ENCODE assay signal across 9 cellular contexts in genomic region chr14:64704743-64705405, GRCh38. TPM values are rescaled to one million over a fixed set of nuclear protein-coding genes. Genes with fewer than 3 reads are reported as not detected.
A peak's percentile ranks its signal among the peaks of the same experiment; 100 is the strongest.
DNase-seq lines count a peak whose midpoint lies in the region; ATAC-seq and TF ChIP-seq lines count a peak whose summit lies in the region.
"Had no signal": no experiment of that assay in that cellular context is flagged by ENCODE, and none has a peak within 500 bp of the region (broad histone marks: within the 10 kb centered on the region; RNA-seq: fewer than 3 reads in every experiment).

No MANE protein-coding gene starts in this region.

- H3K4me3 ChIP-seq in effector memory CD4-positive, alpha-beta T cell (ENCODE audit: insufficient read depth, low read depth, low read length, poor library complexity, severe bottlenecking), result peak overlapping the region; percentile 79
- H3K4me3 ChIP-seq in mucosa of rectum (ENCODE audit: low read length in 2 of 2) (peak overlapping the region; percentile 87 to 92), vagina (peak overlapping the region; percentile 70)

- H3K9me3 ChIP-seq in effector memory CD4-positive, alpha-beta T cell (ENCODE audit: control insufficient read depth, low read length), result no peaks in the 10 kb centered on the region
- H3K9me3 ChIP-seq in mucosa of rectum (ENCODE audit: control insufficient read depth in 2 of 2, low read length in 2 of 2) (no peaks in the 10 kb centered on the region), vagina (no peaks in the 10 kb centered on the region)

- no peaks in the 10 kb centered on the region for H3K27me3 ChIP-seq in effector memory CD4-positive, alpha-beta T cell (replicated peaks; ENCODE audit: control insufficient read depth, insufficient read depth, low read length, poor library complexity, severe bottlenecking)
- H3K27me3 ChIP-seq in mucosa of rectum (ENCODE audit: control insufficient read depth in 2 of 2, insufficient read depth in 2 of 2, low read length in 2 of 2) (peaks cover 0 to 2% of the 10 kb centered on the region in 2 donors), vagina (no peaks in the 10 kb centered on the region)

- H3K9ac ChIP-seq in mucosa of rectum (ENCODE audit: low read depth in 1 of 2, low read length in 2 of 2), result peak overlapping the region; percentile 86 to 99

- DNase-seq in NCI-H1105 treated with DMSO at 0.1 percent for 48 hours (lab: John Stamatoyannopoulos, UW) (peak; percentile 42), NCI-H1105 (lab: John Stamatoyannopoulos, UW) (no peak), RPMI8226 (peak; percentile 22), vagina (ENCODE audit: extremely low spot score in 2 of 2) (no peak), mucosa of gallbladder (ENCODE audit: low spot score) (no peak)
- DNase-seq in effector memory CD4-positive, alpha-beta T cell, result no peak
- DNase-seq: DND-41 had no signal

- H3K36me3 ChIP-seq in effector memory CD4-positive, alpha-beta T cell (ENCODE audit: control insufficient read depth, insufficient read depth, low read length), result no peaks in the 10 kb centered on the region
- H3K36me3 ChIP-seq in mucosa of rectum (ENCODE audit: control insufficient read depth in 2 of 2, insufficient read depth in 2 of 2, low read length in 2 of 2) (peaks cover 0 to under 1% of the 10 kb centered on the region in 2 donors), vagina (no peaks in the 10 kb centered on the region)

- TF ChIP-seq POLR2A in vagina (IDR thresholded peaks at IDR 0.05), result no peak

- H3K27ac ChIP-seq in effector memory CD4-positive, alpha-beta T cell (ENCODE audit: insufficient read depth, low read length, poor library complexity, severe bottlenecking), result peak overlapping the region; percentile 90
- peak overlapping the region; percentile 93 to 94 for H3K27ac ChIP-seq in mucosa of rectum (ENCODE audit: low read depth in 2 of 2, low read length in 2 of 2)
- peak overlapping the region; percentile 92 for H3K27ac ChIP-seq in vagina

- no peak for TF ChIP-seq CTCF in vagina (IDR thresholded peaks at IDR 0.05)

- peaks cover 58% of the 10 kb centered on the region for H3K4me1 ChIP-seq in effector memory CD4-positive, alpha-beta T cell (ENCODE audit: control insufficient read depth, insufficient read depth, low read length, poor library complexity, severe bottlenecking)
- H3K4me1 ChIP-seq in mucosa of rectum (ENCODE audit: control insufficient read depth in 2 of 2, insufficient read depth in 2 of 2, low read length in 2 of 2), result peaks cover 53 to 61% of the 10 kb centered on the region in 2 donors
- H3K4me1 ChIP-seq in vagina, result peaks cover 64% of the 10 kb centered on the region

- ATAC-seq in HG03025 (IDR thresholded peaks at IDR 0.05; ENCODE audit: low FRiP score, unreplicated experiment), result no peak

- intact Hi-C loops in vagina (cut with DNase I), result no loop called here

RNA-seq across cellular contexts. Expression of gene PLEKHG3, which starts 0.7 kb away (rescaled TPM):
- total RNA-seq in vagina, result 50.1 TPM
- total RNA-seq in mucosa of gallbladder, result 101 TPM

Comparison
In these comparisons a context has a peak if more than half of its experiments do, and no peak if none do; other contexts are left out.
1. DNase-seq: peak in NCI-H1105 treated with DMSO at 0.1 percent for 48 hours (single experiment) and RPMI8226 (single experiment); none in NCI-H1105 (single experiment), effector memory CD4-positive, alpha-beta T cell (0 of 3), vagina (0 of 2) and mucosa of gallbladder (single experiment).
2. Peak in every context shown above with its lines, with median percentiles within 50 percentile points of each other: H3K27ac ChIP-seq and H3K4me3 ChIP-seq.